Comparison of ENCODE assay signal across 9 cellular contexts in genomic region chr14:33564774-33565630, GRCh38.
DNase-seq lines count a peak whose midpoint lies in the region; ATAC-seq, FAIRE-seq and TF ChIP-seq lines count a peak whose summit lies in the region.
"Had no signal": no experiment of that assay in that cellular context is flagged by ENCODE, and none has a peak within 500 bp of the region (broad histone marks: within the 10 kb centered on the region; RNA-seq: fewer than 3 reads in every experiment).

No MANE protein-coding gene starts in this region.

- no peaks in the 10 kb centered on the region for H3K36me3 Mint-ChIP-seq in activated T-helper 17 cell treated with anti-CD3 and anti-CD28 coated beads, Interleukin-2, amount 50 U/mL, for 72 hours (ENCODE audit: low read depth)
- H3K36me3 Mint-ChIP-seq: naive B cell had no signal

- H3K36me3 ChIP-seq in HUES6 (ENCODE audit: control insufficient read depth, insufficient read depth, low read length) (no peaks in the 10 kb centered on the region), ovary (no peaks in the 10 kb centered on the region)

- H3K27me3 ChIP-seq in HUES6 (ENCODE audit: control insufficient read depth, insufficient read depth, low read length) (no peaks in the 10 kb centered on the region), ovary (no peaks in the 10 kb centered on the region)

- TF ChIP-seq POLR2A in ovary (IDR thresholded peaks at IDR 0.05) = no peak

- ATAC-seq in GM19463 (IDR thresholded peaks at IDR 0.05; ENCODE audit: unreplicated experiment) (peak; percentile 94), HG03045 (IDR thresholded peaks at IDR 0.05; ENCODE audit: unreplicated experiment) (no peak)
- ATAC-seq in activated T-helper 17 cell treated with anti-CD3 and anti-CD28 coated beads, Interleukin-2, amount 50 U/mL, for 72 hours (replicated peaks) = peak; percentile 39

- no peak overlapping the region for H3K9ac ChIP-seq in HUES6 (ENCODE audit: low read length)

- no peak for FAIRE-seq in urothelium cell line (lab: Jason Lieb, UNC)

- peaks cover 15% of the 10 kb centered on the region for H3K27me3 Mint-ChIP-seq in activated T-helper 17 cell treated with anti-CD3 and anti-CD28 coated beads, Interleukin-2, amount 50 U/mL, for 72 hours
- H3K27me3 Mint-ChIP-seq: naive B cell had no signal

- no peak for TF ChIP-seq CTCF in ovary (IDR thresholded peaks at IDR 0.05)

- intact Hi-C loops in ovary (cut with DNase I) = no loop called here

- WGBS in ovary, 3 donors = 74 to 79% (median 75%) methylated on average over 3 of the region's 3 CpGs

- H3K4me1 Mint-ChIP-seq in activated T-helper 17 cell treated with anti-CD3 and anti-CD28 coated beads, Interleukin-2, amount 50 U/mL, for 72 hours = no peaks in the 10 kb centered on the region
- H3K4me1 Mint-ChIP-seq: naive B cell had no signal

- H3K4me3 ChIP-seq in HUES6 (ENCODE audit: low read depth, low read length) (no peak overlapping the region), ovary (no peak overlapping the region)

- peak overlapping the region; percentile 45; the same call in 1 of the 2 replicates for H3K27ac ChIP-seq in HUES6 (ENCODE audit: low read depth, low read length)
- H3K27ac ChIP-seq in ovary = no peak overlapping the region

- DNase-seq in ACHN (peak; percentile 57), urothelium cell line (ENCODE audit: low spot score) (peak; percentile 73), ovary (no peak)
- DNase-seq in stimulated activated CD4-positive, alpha-beta T cell treated with anti-CD3 and anti-CD28 coated beads, Interleukin-12 subunit alpha, Interleukin-12 subunit beta, amount 100 ng/mL, for 4 hours = no peak
- DNase-seq: naive B cell had no signal

- in situ Hi-C loops in ACHN (cut with HindIII; ENCODE audit: low pct_ligation_motif_present, low pct_unique_long_range_greater_than_20kb, low sequenced_read_pairs) = no loop called here

- no peak overlapping the region for H3K4me3 Mint-ChIP-seq in activated T-helper 17 cell treated with anti-CD3 and anti-CD28 coated beads, Interleukin-2, amount 50 U/mL, for 72 hours
- H3K4me3 Mint-ChIP-seq: naive B cell had no signal

- peaks cover 24% of the 10 kb centered on the region for H3K4me1 ChIP-seq in HUES6 (ENCODE audit: control insufficient read depth, insufficient read depth, low read length)
- H3K4me1 ChIP-seq in ovary (ENCODE audit: insufficient read depth) = no peaks in the 10 kb centered on the region

- TF ChIP-seq EP300 in ovary (IDR thresholded peaks at IDR 0.05) = no peak

- H3K9me3 ChIP-seq in HUES6 (ENCODE audit: control insufficient read depth, insufficient read depth, low read depth, low read length) (no peaks in the 10 kb centered on the region), ovary (no peaks in the 10 kb centered on the region)

- H3K27ac Mint-ChIP-seq in activated T-helper 17 cell treated with anti-CD3 and anti-CD28 coated beads, Interleukin-2, amount 50 U/mL, for 72 hours = no peak overlapping the region
- H3K27ac Mint-ChIP-seq: naive B cell had no signal

- H3K9me3 Mint-ChIP-seq in activated T-helper 17 cell treated with anti-CD3 and anti-CD28 coated beads, Interleukin-2, amount 50 U/mL, for 72 hours = no peaks in the 10 kb centered on the region
- H3K9me3 Mint-ChIP-seq: naive B cell had no signal

Comparison
In these comparisons a context has a peak if more than half of its experiments do, and no peak if none do; other contexts are left out.
1. DNase-seq: peak in ACHN (single experiment) and urothelium cell line (single experiment); none in ovary (0 of 5) and stimulated activated CD4-positive, alpha-beta T cell treated with anti-CD3 and anti-CD28 coated beads, Interleukin-12 subunit alpha, Interleukin-12 subunit beta, amount 100 ng/mL, for 4 hours (single experiment).